ENCODE assay signal across 8 cellular contexts in genomic region chr4:39527296-39528055, GRCh38. TPM values are rescaled to one million over a fixed set of nuclear protein-coding genes. Genes with fewer than 3 reads are reported as not detected.
A peak's percentile ranks its signal among the peaks of the same experiment; 100 is the strongest.
DNase-seq lines count a peak whose midpoint lies in the region; ATAC-seq and TF ChIP-seq lines count a peak whose summit lies in the region.

Gene UGDH (minus strand): TSS chr4:39527439. CDS start chr4:39521512, 5,927 bp downstream.

- peak; percentile 96 for ATAC-seq in HG03460 (IDR thresholded peaks at IDR 0.05; ENCODE audit: unreplicated experiment)

- peaks cover 26% of the 10 kb centered on the region for H3K9me3 ChIP-seq in BLaER1
- H3K9me3 ChIP-seq in colonic mucosa: no peaks in the 10 kb centered on the region

- H4K20me1 ChIP-seq in BLaER1: no peaks in the 10 kb centered on the region

- H3K9ac ChIP-seq in BLaER1: peak within 1 kb of the TSS; percentile 86
- H3K9ac ChIP-seq in colonic mucosa (ENCODE audit: low read depth in 2 of 2, low read length in 2 of 2): peak within 1 kb of the TSS; percentile 85 to 95

- DNase-seq in GM19240 (ENCODE audit: insufficient read length, low spot score) (peak; percentile 94), NCI-H526 (lab: John Stamatoyannopoulos, UW) (peak; percentile 97 to 99), colonic mucosa (peak; percentile 98)
- DNase-seq in activated CD4-positive, alpha-beta T cell treated with anti-CD3 and anti-CD28 coated beads for 48 hours: peak; percentile 93
- peak; percentile 81 to 92 for DNase-seq in stimulated activated CD4-positive, alpha-beta T cell treated with anti-CD3 and anti-CD28 coated beads, Interleukin-1b, Interleukin-23, amount 100 ng/mL, for 4 hours (ENCODE audit: low read depth in 2 of 2)

- H3K4me3 ChIP-seq in BLaER1: peak within 1 kb of the TSS; percentile 86
- H3K4me3 ChIP-seq in colonic mucosa: peak within 1 kb of the TSS; percentile 77

- H3K27me3 ChIP-seq in BLaER1 (no peaks in the 10 kb centered on the region), colonic mucosa (no peaks in the 10 kb centered on the region), layer of hippocampus (ENCODE audit: control insufficient read depth, insufficient read depth, low read length) (no peaks in the 10 kb centered on the region)

- H3K36me3 ChIP-seq in BLaER1 (peaks cover 21% of the 10 kb centered on the region), colonic mucosa (no peaks in the 10 kb centered on the region)

- H3K4me2 ChIP-seq in BLaER1: peak within 1 kb of the TSS; percentile 91

- intact Hi-C loops in colonic mucosa (cut with DNase I): no loop called here

- H3K4me1 ChIP-seq in BLaER1 (peaks cover 19% of the 10 kb centered on the region), colonic mucosa (peaks cover 6% of the 10 kb centered on the region)

- H3K27ac ChIP-seq in BLaER1 (peak within 1 kb of the TSS; percentile 77), colonic mucosa (peak within 1 kb of the TSS; percentile 93), layer of hippocampus (ENCODE audit: low read depth, low read length) (peak within 1 kb of the TSS; percentile 95)

- no peak for TF ChIP-seq CTCF in colonic mucosa (IDR thresholded peaks at IDR 0.05)

RNA-seq across cellular contexts. Expression of gene UGDH, which starts in this region (rescaled TPM):
- 100 to 1,000 TPM; 265 to 328 TPM for total RNA-seq in colonic mucosa

Comparison
In these comparisons a context has a peak if more than half of its experiments do, and no peak if none do; other contexts are left out.
1. Peak in every context shown above with its lines: DNase-seq, ATAC-seq, H3K4me3 ChIP-seq and H3K27ac ChIP-seq.